Comparison of ENCODE assay signal across 27 cellular contexts in the genomic region with DNA sequence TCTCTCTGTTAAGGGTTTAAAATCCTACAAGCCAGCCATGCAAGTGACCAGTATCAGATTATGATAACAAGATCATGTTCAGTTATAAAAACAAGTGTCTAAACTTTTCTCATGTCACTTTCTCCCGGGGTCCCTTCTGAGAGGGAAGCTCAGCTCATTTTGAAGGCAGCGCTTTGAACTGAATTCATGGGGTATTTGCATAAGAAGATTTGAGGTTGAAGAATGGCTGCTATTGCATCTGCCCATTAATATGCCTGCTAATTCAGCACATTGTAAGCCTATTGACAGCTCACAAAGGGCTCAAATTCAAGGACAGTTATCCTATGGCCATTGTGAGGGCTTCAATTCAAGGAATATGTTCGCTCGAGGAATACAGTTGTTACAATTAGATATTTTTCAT.
"Had no signal": no experiment of that assay in that cellular context is flagged by ENCODE, and none has a peak within 500 bp of the region (broad histone marks: within the 10 kb centered on the region; RNA-seq: fewer than 3 reads in every experiment).

No MANE protein-coding gene starts in this region.

- H3K27ac ChIP-seq: brain microvascular endothelial cell, SJCRH30 had no signal

- H3K4me3 ChIP-seq: SJCRH30 had no signal

- H3K4me1 Mint-ChIP-seq: activated B cell treated with CpG ODN at 0.5 μM for 24 hours; activated CD4-positive, alpha-beta T cell treated with anti-CD3 and anti-CD28 coated beads, Interleukin-2, amount 10 ng/mL, durations not matched to agents 7 days and 5 days; activated T-helper 17 cell treated with anti-CD3 and anti-CD28 coated beads, Interleukin-2, amount 50 U/mL, for 72 hours had no signal

- H3K4me2 ChIP-seq: SK-N-SH had no signal

- H3K9ac ChIP-seq: SK-N-SH had no signal

- H3K9me3 ChIP-seq: SJCRH30, SK-N-SH had no signal

- ATAC-seq: activated T-helper 17 cell treated with anti-CD3 and anti-CD28 coated beads, Interleukin-2, amount 50 U/mL, for 72 hours; Panc1 had no signal

- H3K4me3 Mint-ChIP-seq: activated B cell treated with CpG ODN at 0.5 μM for 24 hours; activated CD4-positive, alpha-beta memory T cell treated with anti-CD3 and anti-CD28 coated beads for 36 hours; activated CD4-positive, alpha-beta T cell treated with anti-CD3 and anti-CD28 coated beads, Interleukin-2, amount 10 ng/mL, durations not matched to agents 7 days and 5 days; activated naive CD4-positive, alpha-beta T cell treated with anti-CD3 and anti-CD28 coated beads for 36 hours; activated naive CD8-positive, alpha-beta T cell; activated T-helper 17 cell treated with anti-CD3 and anti-CD28 coated beads, Interleukin-2, amount 50 U/mL, for 72 hours; T-helper 1 cell treated with Interleukin-12 subunit alpha and Interleukin-12 subunit beta and Interleukin-4 antibody, amounts not matched to agents 30 μg/mL and 1 μg/mL, for 36 hours had no signal

- H3K36me3 ChIP-seq: brain microvascular endothelial cell, SJCRH30 had no signal

- H3K36me3 Mint-ChIP-seq: activated CD4-positive, alpha-beta memory T cell treated with anti-CD3 and anti-CD28 coated beads for 36 hours; activated naive CD8-positive, alpha-beta T cell had no signal

- DNase-seq: activated B cell treated with CpG ODN at 0.5 μM for 24 hours; activated CD4-positive, alpha-beta memory T cell treated with anti-CD3 and anti-CD28 coated beads for 36 hours; activated CD4-positive, alpha-beta T cell treated with anti-CD3 and anti-CD28 coated beads, Interleukin-2, amount 10 ng/mL, durations not matched to agents 7 days and 5 days; activated gamma-delta T cell; activated naive CD4-positive, alpha-beta T cell treated with anti-CD3 and anti-CD28 coated beads for 36 hours; activated T-cell treated with anti-CD3 and anti-CD28 coated beads for 4 hours; activated T-cell treated with anti-CD3 and anti-CD28 coated beads, Interleukin-2, amount 50 U/mL, for 48 hours; amygdala; brain microvascular endothelial cell; cerebellar nuclear complex; KG1; NCI-H1048; NCI-H146; NCI-H187 treated with DMSO at 0.1 percent for 48 hours; NCI-H2081 treated with DMSO at 0.1 percent for 48 hours; NCI-H526; NCI-H774; NK-92 treated with Interleukin-12 subunit alpha and Interleukin-12 subunit beta, amount 100 ng/mL, for 24 hours; OCI-M1; Right ventricle myocardium superior; RPMI8226; SJCRH30; SK-N-SH had no signal

- H3K27me3 ChIP-seq: SJCRH30 had no signal

- H3K9me3 Mint-ChIP-seq: activated CD4-positive, alpha-beta memory T cell treated with anti-CD3 and anti-CD28 coated beads for 36 hours; activated CD4-positive, alpha-beta T cell treated with anti-CD3 and anti-CD28 coated beads, Interleukin-2, amount 10 ng/mL, durations not matched to agents 7 days and 5 days; activated naive CD4-positive, alpha-beta T cell treated with anti-CD3 and anti-CD28 coated beads for 36 hours; T-helper 1 cell treated with Interleukin-12 subunit alpha and Interleukin-12 subunit beta and Interleukin-4 antibody, amounts not matched to agents 30 μg/mL and 1 μg/mL, for 36 hours had no signal

- H3K4me1 ChIP-seq: SJCRH30 had no signal

- H3K27ac Mint-ChIP-seq: activated B cell treated with CpG ODN at 0.5 μM for 24 hours; activated CD4-positive, alpha-beta memory T cell treated with anti-CD3 and anti-CD28 coated beads for 36 hours; activated CD4-positive, alpha-beta T cell treated with anti-CD3 and anti-CD28 coated beads, Interleukin-2, amount 10 ng/mL, durations not matched to agents 7 days and 5 days; activated naive CD4-positive, alpha-beta T cell treated with anti-CD3 and anti-CD28 coated beads for 36 hours; activated naive CD8-positive, alpha-beta T cell; activated T-helper 17 cell treated with anti-CD3 and anti-CD28 coated beads, Interleukin-2, amount 50 U/mL, for 72 hours; T-helper 1 cell treated with Interleukin-12 subunit alpha and Interleukin-12 subunit beta and Interleukin-4 antibody, amounts not matched to agents 30 μg/mL and 1 μg/mL, for 36 hours had no signal
